In the genomic region with DNA sequence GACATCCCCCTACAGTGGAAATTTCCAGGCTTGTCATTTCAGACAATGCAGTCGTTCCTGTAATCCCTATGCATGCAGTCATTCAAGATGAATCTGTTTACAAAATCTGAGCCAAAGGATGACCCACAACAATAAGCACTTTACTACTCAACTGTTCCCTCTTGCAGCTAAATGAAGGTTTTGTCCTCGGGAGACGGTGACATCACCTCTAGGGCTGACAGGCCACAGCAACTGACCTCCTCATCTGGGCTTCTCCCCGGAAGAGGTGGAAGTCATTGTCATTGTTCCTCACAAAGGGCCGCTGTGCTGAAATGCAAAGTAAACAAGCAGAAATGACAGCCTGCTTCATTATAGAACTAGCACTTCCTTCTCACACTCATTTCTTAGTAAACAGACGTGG, we compare ENCODE assay signal across 10 cellular contexts. TPM values are rescaled to one million over a fixed set of nuclear protein-coding genes. Genes with fewer than 3 reads are reported as not detected.
DNase-seq lines count a peak whose midpoint lies in the region; ATAC-seq, FAIRE-seq and TF ChIP-seq lines count a peak whose summit lies in the region.
"Had no signal": no experiment of that assay in that cellular context is flagged by ENCODE, and none has a peak within 500 bp of the region (broad histone marks: within the 10 kb centered on the region; RNA-seq: fewer than 3 reads in every experiment).

No MANE protein-coding gene starts in this region.

- no peak overlapping the region for H3K9ac ChIP-seq in NT2/D1 (ENCODE audit: insufficient read length, low read depth)
- no peak overlapping the region for H3K9ac ChIP-seq in smooth muscle cell (ENCODE audit: low read depth)

- no peak for FAIRE-seq in GM12892 (lab: Jason Lieb, UNC)

- peak in 1 of 4 donors; percentile 53 for TF ChIP-seq EP300 in upper lobe of left lung (IDR thresholded peaks at IDR 0.05)

- TF ChIP-seq CTCF in upper lobe of left lung (IDR thresholded peaks at IDR 0.05), result no peak
- TF ChIP-seq CTCF in smooth muscle cell (IDR thresholded peaks at IDR 0.05; ENCODE audit: borderline replicate concordance, insufficient read depth, poor library complexity, severe bottlenecking), result no peak

- H3K27me3 ChIP-seq in NT2/D1 (ENCODE audit: insufficient read depth, insufficient read length) (no peaks in the 10 kb centered on the region), upper lobe of left lung (no peaks in the 10 kb centered on the region), smooth muscle cell (ENCODE audit: low read depth) (no peaks in the 10 kb centered on the region)

- TF ChIP-seq POLR2A in upper lobe of left lung (IDR thresholded peaks at IDR 0.05) (no peak), GM12892 (IDR thresholded peaks at IDR 0.05; ENCODE audit: low read depth, low read length) (no peak)

- no peaks in the 10 kb centered on the region for H3F3A ChIP-seq in smooth muscle cell (ENCODE audit: low read depth)

- intact Hi-C loops in head of caudate nucleus (cut with DNase I), result loop anchor here (1.0 kb wide), 1 partner anchor 32 kb away; a partner anchor contains a TSS

- DNase-seq in HuH-7 (ENCODE audit: low spot score) (peak; percentile 58), NT2/D1 (ENCODE audit: low read depth, low spot score) (peak; percentile 78), head of caudate nucleus (peak; percentile 61 to 97 (median 90)), upper lobe of left lung (peak in 1 of 2 donors; percentile 28), smooth muscle cell (lab: John Stamatoyannopoulos, UW; ENCODE audit: unreplicated experiment) (no peak), GM12892 (ENCODE audit: insufficient read length) (no peak)
- DNase-seq: effector memory CD4-positive, alpha-beta T cell; left ventricle myocardium inferior had no signal

- H4K20me1 ChIP-seq in smooth muscle cell (ENCODE audit: low read depth), result no peaks in the 10 kb centered on the region

- no peak overlapping the region for H3K4me2 ChIP-seq in smooth muscle cell

- no peaks in the 10 kb centered on the region for H3K9me3 ChIP-seq in NT2/D1 (ENCODE audit: insufficient read depth, low read length)
- no peaks in the 10 kb centered on the region for H3K9me3 ChIP-seq in upper lobe of left lung
- H3K9me3 ChIP-seq in smooth muscle cell (replicated peaks; ENCODE audit: low read depth), result no peaks in the 10 kb centered on the region
- H3K9me3 ChIP-seq: left ventricle myocardium inferior had no signal

- H3K79me2 ChIP-seq in smooth muscle cell (ENCODE audit: low read depth), result no peaks in the 10 kb centered on the region

- 31 to 46% methylated on average over 6 of the region's 6 CpGs for WGBS in upper lobe of left lung, 2 donors
- 22% methylated on average over 6 of the region's 6 CpGs for WGBS in smooth muscle cell (ENCODE audit: low lambda C conversion rate)

- peaks cover 3% of the 10 kb centered on the region for H3K4me1 ChIP-seq in NT2/D1 (ENCODE audit: insufficient read depth, insufficient read length)
- H3K4me1 ChIP-seq in upper lobe of left lung, result peaks cover 0 to 6% (median 0%) of the 10 kb centered on the region in 4 donors
- no peaks in the 10 kb centered on the region for H3K4me1 ChIP-seq in smooth muscle cell (ENCODE audit: low read depth)

- no peaks in the 10 kb centered on the region for H3K36me3 ChIP-seq in NT2/D1 (ENCODE audit: insufficient read depth, insufficient read length, low read length)
- no peaks in the 10 kb centered on the region for H3K36me3 ChIP-seq in upper lobe of left lung
- no peaks in the 10 kb centered on the region for H3K36me3 ChIP-seq in smooth muscle cell (ENCODE audit: low read depth)
- H3K36me3 ChIP-seq: left ventricle myocardium inferior had no signal

- H2AFZ ChIP-seq in smooth muscle cell (ENCODE audit: low read depth), result no peak overlapping the region

- H3K4me3 ChIP-seq in NT2/D1 (ENCODE audit: insufficient read length, low read depth), result no peak overlapping the region
- H3K4me3 ChIP-seq in upper lobe of left lung, result no peak overlapping the region
- H3K4me3 ChIP-seq in smooth muscle cell, result no peak overlapping the region
- H3K4me3 ChIP-seq: left ventricle myocardium inferior had no signal

- ATAC-seq in upper lobe of left lung (ENCODE audit: low FRiP score in 2 of 2), result peak in 1 of 2 donors; percentile 27
- ATAC-seq in HG02588 (IDR thresholded peaks at IDR 0.05; ENCODE audit: unreplicated experiment), result no peak

- H3K27ac ChIP-seq in upper lobe of left lung, result peak overlapping the region; percentile 18 to 54 (median 48)
- no peak overlapping the region for H3K27ac ChIP-seq in smooth muscle cell (ENCODE audit: low read depth)
- H3K27ac ChIP-seq: left ventricle myocardium inferior had no signal

RNA-seq across cellular contexts. Expression of a gene that starts 29.2 kb away (rescaled TPM):
- total RNA-seq in upper lobe of left lung, result not detected
- total RNA-seq in smooth muscle cell, result not detected in 2 replicates
- not detected in 2 replicates for polyA plus RNA-seq in smooth muscle cell
- not detected for polyA plus RNA-seq in GM12892 (2012; ENCODE audit: missing spikeins)
- total RNA-seq: left ventricle myocardium inferior, urinary bladder had no signal
- polyA plus RNA-seq: urinary bladder had no signal

RNA-seq across cellular contexts. Expression of a gene that starts 32.3 kb away (rescaled TPM):
- 10 to 100 TPM; 16.3 to 48.4 (median 22.7) TPM for total RNA-seq in upper lobe of left lung
- 15.2 and 27.5 TPM in 2 replicates for total RNA-seq in smooth muscle cell
- 34.8 and 36.5 TPM in 2 replicates for polyA plus RNA-seq in smooth muscle cell
- 3.2 TPM for polyA plus RNA-seq in GM12892 (2012; ENCODE audit: missing spikeins)

RNA-seq across cellular contexts. Expression of a gene that starts 32.8 kb away (rescaled TPM):
- total RNA-seq in upper lobe of left lung (100 to 1,000 TPM in 1 of 6 donors, 10 to 100 TPM in 5; 70.0 to 116 (median 94.3) TPM), smooth muscle cell (29.1 and 42.9 TPM in 2 replicates)
- 37.6 and 38.6 TPM in 2 replicates for polyA plus RNA-seq in smooth muscle cell
- polyA plus RNA-seq in GM12892 (2012; ENCODE audit: missing spikeins), result 188 TPM

Comparison
In these comparisons a context has a peak if more than half of its experiments do, and no peak if none do; other contexts are left out.
1. DNase-seq: peak in HuH-7 (single experiment), NT2/D1 (single experiment) and head of caudate nucleus (42 of 42); none in smooth muscle cell (single experiment) and GM12892 (single experiment).